ENCODE assay signal across 2 cellular contexts in the genomic region with DNA sequence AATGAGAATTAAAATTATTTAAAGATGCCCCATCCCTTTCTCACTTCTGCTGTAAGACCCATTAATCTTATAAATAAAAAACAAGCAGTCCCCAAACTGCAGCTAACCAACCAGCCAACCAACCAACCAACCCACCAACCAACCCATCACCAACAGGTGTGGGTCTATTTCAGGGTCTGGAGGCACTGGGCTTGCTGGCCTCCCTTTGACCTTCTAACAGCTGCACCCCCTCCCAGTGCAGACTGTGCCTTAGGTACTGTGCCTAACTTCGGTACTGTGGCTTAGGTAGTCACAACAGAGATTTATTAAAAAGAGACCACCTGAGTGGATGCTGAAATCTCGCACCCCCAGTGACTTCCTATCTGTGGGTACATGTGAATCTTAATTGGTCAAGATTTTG.
TF ChIP-seq lines count a peak whose summit lies in the region.

No MANE protein-coding gene starts in this region.

TF ChIP-seq in liver, 16 proteins besides CTCF, POLR2A, EP300 and RAD21 (continued from another document):
- TF ChIP-seq, protein P1, sequence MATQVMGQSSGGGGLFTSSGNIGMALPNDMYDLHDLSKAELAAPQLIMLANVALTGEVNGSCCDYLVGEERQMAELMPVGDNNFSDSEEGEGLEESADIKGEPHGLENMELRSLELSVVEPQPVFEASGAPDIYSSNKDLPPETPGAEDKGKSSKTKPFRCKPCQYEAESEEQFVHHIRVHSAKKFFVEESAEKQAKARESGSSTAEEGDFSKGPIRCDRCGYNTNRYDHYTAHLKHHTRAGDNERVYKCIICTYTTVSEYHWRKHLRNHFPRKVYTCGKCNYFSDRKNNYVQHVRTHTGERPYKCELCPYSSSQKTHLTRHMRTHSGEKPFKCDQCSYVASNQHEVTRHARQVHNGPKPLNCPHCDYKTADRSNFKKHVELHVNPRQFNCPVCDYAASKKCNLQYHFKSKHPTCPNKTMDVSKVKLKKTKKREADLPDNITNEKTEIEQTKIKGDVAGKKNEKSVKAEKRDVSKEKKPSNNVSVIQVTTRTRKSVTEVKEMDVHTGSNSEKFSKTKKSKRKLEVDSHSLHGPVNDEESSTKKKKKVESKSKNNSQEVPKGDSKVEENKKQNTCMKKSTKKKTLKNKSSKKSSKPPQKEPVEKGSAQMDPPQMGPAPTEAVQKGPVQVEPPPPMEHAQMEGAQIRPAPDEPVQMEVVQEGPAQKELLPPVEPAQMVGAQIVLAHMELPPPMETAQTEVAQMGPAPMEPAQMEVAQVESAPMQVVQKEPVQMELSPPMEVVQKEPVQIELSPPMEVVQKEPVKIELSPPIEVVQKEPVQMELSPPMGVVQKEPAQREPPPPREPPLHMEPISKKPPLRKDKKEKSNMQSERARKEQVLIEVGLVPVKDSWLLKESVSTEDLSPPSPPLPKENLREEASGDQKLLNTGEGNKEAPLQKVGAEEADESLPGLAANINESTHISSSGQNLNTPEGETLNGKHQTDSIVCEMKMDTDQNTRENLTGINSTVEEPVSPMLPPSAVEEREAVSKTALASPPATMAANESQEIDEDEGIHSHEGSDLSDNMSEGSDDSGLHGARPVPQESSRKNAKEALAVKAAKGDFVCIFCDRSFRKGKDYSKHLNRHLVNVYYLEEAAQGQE (IDR thresholded peaks at IDR 0.05) = no peak
- TF ChIP-seq GABPA (IDR thresholded peaks at IDR 0.05 in 1 of 2, conservative IDR thresholded peaks at IDR 0.05 in 1 of 2) (no peak), TAF1 (conservative IDR thresholded peaks at IDR 0.05) (no peak), FOXA2 (IDR thresholded peaks at IDR 0.05) (no peak), RXRA (IDR thresholded peaks at IDR 0.05) (no peak), HNF4G (IDR thresholded peaks at IDR 0.05) (no peak), YY1 (IDR thresholded peaks at IDR 0.05) (no peak), SP1 (IDR thresholded peaks at IDR 0.05) (no peak), HNF4A (conservative IDR thresholded peaks at IDR 0.05) (no peak), NR2F2 (IDR thresholded peaks at IDR 0.05) (no peak), EGR1 (IDR thresholded peaks at IDR 0.05; ENCODE audit: low read depth in 2 of 2) (no peak), JUND (IDR thresholded peaks at IDR 0.05) (no peak)
- TF ChIP-seq, protein P2, sequence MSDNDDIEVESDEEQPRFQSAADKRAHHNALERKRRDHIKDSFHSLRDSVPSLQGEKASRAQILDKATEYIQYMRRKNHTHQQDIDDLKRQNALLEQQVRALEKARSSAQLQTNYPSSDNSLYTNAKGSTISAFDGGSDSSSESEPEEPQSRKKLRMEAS (IDR thresholded peaks at IDR 0.05) = no peak
- TF ChIP-seq, protein P3, sequence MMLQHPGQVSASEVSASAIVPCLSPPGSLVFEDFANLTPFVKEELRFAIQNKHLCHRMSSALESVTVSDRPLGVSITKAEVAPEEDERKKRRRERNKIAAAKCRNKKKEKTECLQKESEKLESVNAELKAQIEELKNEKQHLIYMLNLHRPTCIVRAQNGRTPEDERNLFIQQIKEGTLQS (IDR thresholded peaks at IDR 0.05) = no peak
TF ChIP-seq in liver: peak in this region for 0.

TF ChIP-seq in HepG2, 621 proteins besides CTCF, POLR2A, EP300 and RAD21:
- TF ChIP-seq, protein P4, sequence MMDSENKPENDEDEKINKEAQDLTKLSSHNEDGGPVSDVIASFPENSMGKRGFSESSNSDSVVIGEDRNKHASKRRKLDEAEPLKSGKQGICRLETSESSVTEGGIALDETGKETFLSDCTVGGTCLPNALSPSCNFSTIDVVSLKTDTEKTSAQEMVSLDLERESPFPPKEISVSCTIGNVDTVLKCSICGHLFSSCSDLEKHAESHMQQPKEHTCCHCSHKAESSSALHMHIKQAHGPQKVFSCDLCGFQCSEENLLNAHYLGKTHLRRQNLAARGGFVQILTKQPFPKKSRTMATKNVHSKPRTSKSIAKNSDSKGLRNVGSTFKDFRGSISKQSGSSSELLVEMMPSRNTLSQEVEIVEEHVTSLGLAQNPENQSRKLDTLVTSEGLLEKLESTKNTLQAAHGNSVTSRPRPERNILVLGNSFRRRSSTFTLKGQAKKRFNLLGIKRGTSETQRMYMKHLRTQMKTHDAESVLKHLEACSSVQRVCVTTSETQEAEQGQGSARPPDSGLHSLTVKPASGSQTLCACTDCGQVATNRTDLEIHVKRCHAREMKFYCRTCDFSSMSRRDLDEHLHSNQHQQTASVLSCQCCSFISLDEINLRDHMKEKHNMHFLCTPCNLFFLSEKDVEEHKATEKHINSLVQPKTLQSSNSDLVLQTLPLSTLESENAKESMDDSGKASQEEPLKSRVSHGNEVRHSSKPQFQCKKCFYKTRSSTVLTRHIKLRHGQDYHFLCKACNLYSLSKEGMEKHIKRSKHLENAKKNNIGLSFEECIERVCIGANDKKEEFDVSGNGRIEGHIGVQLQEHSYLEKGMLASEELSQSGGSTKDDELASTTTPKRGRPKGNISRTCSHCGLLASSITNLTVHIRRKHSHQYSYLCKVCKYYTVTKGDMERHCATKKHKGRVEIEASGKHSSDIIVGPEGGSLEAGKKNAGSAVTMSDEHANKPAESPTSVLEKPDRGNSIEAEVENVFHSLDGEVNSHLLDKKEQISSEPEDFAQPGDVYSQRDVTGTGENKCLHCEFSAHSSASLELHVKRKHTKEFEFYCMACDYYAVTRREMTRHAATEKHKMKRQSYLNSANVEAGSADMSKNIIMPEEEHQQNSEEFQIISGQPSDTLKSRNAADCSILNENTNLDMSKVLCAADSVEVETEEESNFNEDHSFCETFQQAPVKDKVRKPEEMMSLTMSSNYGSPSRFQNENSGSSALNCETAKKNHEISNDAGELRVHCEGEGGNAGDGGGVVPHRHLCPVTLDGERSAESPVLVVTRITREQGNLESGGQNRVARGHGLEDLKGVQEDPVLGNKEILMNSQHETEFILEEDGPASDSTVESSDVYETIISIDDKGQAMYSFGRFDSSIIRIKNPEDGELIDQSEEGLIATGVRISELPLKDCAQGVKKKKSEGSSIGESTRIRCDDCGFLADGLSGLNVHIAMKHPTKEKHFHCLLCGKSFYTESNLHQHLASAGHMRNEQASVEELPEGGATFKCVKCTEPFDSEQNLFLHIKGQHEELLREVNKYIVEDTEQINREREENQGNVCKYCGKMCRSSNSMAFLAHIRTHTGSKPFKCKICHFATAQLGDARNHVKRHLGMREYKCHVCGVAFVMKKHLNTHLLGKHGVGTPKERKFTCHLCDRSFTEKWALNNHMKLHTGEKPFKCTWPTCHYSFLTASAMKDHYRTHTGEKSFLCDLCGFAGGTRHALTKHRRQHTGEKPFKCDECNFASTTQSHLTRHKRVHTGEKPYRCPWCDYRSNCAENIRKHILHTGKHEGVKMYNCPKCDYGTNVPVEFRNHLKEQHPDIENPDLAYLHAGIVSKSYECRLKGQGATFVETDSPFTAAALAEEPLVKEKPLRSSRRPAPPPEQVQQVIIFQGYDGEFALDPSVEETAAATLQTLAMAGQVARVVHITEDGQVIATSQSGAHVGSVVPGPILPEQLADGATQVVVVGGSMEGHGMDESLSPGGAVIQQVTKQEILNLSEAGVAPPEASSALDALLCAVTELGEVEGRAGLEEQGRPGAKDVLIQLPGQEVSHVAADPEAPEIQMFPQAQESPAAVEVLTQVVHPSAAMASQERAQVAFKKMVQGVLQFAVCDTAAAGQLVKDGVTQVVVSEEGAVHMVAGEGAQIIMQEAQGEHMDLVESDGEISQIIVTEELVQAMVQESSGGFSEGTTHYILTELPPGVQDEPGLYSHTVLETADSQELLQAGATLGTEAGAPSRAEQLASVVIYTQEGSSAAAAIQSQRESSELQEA (CRISPR knock-in tag; IDR thresholded peaks at IDR 0.05; ENCODE audit: not compliant biosample characterization) = no peak
- no peak for TF ChIP-seq REXO4 (CRISPR knock-in tag; IDR thresholded peaks at IDR 0.05; ENCODE audit: borderline replicate concordance)
- no peak for TF ChIP-seq ZNF496 (CRISPR knock-in tag; IDR thresholded peaks at IDR 0.05; ENCODE audit: insufficient replicate concordance)
- no peak for TF ChIP-seq KDM6A (CRISPR knock-in tag; IDR thresholded peaks at IDR 0.05; ENCODE audit: low read depth)
- TF ChIP-seq SETDB1 (CRISPR knock-in tag; IDR thresholded peaks at IDR 0.05; ENCODE audit: borderline replicate concordance) = no peak
- TF ChIP-seq GTF2F1 (IDR thresholded peaks at IDR 0.05; ENCODE audit: low read length) = no peak
TF ChIP-seq in HepG2: peak in this region for 0.
